In genomic region chr1:43976045-43976444, GRCh38 we compare ENCODE assay signal across 1 cellular context.
TF ChIP-seq lines count a peak whose summit lies in the region.

No MANE protein-coding gene starts in this region.

TF ChIP-seq in HepG2, 621 proteins besides CTCF, POLR2A, EP300 and RAD21:
- peak; percentile 13; the same call in 1 of the 2 replicates for TF ChIP-seq POLR2G (IDR thresholded peaks at IDR 0.05; ENCODE audit: low read depth, low read length)
- TF ChIP-seq MAFG (CRISPR knock-in tag; IDR thresholded peaks at IDR 0.05) = no peak
- no peak for TF ChIP-seq TFDP1 (CRISPR knock-in tag; IDR thresholded peaks at IDR 0.05; ENCODE audit: borderline replicate concordance)
- no peak for TF ChIP-seq ZNF550 (CRISPR knock-in tag; IDR thresholded peaks at IDR 0.05; ENCODE audit: borderline replicate concordance)
- TF ChIP-seq SMAD1 (CRISPR knock-in tag; IDR thresholded peaks at IDR 0.05; ENCODE audit: borderline replicate concordance, low read depth) = no peak
- TF ChIP-seq SRF (IDR thresholded peaks at IDR 0.05; ENCODE audit: low read depth, low read length) = no peak
- no peak for TF ChIP-seq ZNF784 (CRISPR knock-in tag; IDR thresholded peaks at IDR 0.05; ENCODE audit: borderline replicate concordance)
- no peak for TF ChIP-seq KLF9 (CRISPR knock-in tag; IDR thresholded peaks at IDR 0.05; ENCODE audit: low read depth)
- TF ChIP-seq MIER3 (CRISPR knock-in tag; IDR thresholded peaks at IDR 0.05; ENCODE audit: borderline replicate concordance) = no peak
TF ChIP-seq in HepG2: peak in this region for 1.
